In genomic region chr16:27929818-27930217, GRCh38 we compare ENCODE assay signal across 31 cellular contexts.
"Had no signal": no experiment of that assay in that cellular context is flagged by ENCODE, and none has a peak within 500 bp of the region (broad histone marks: within the 10 kb centered on the region; RNA-seq: fewer than 3 reads in every experiment).

No MANE protein-coding gene starts in this region.

- H3K4me1 ChIP-seq: esophagus muscularis mucosa, foreskin keratinocyte, heart left ventricle, pancreas, psoas muscle, sigmoid colon had no signal

- H3K36me3 ChIP-seq: brain microvascular endothelial cell, esophagus muscularis mucosa, heart left ventricle, pancreas, sigmoid colon had no signal

- H3K27ac ChIP-seq: brain microvascular endothelial cell, esophagus muscularis mucosa, foreskin keratinocyte, heart left ventricle, pancreas, psoas muscle, sigmoid colon had no signal

- DNase-seq: activated CD4-positive, alpha-beta T cell treated with anti-CD3 and anti-CD28 coated beads, Interleukin-2, amount 50 U/mL, for 1 hour; activated CD8-positive, alpha-beta T cell treated with anti-CD3 and anti-CD28 coated beads for 36 hours; activated gamma-delta T cell treated with Interleukin-2 at 50 U/mL for 16 hours; activated naive CD4-positive, alpha-beta T cell treated with anti-CD3 and anti-CD28 coated beads, Interleukin-2, amount 50 U/mL, for 16 hours; activated T-cell treated with anti-CD3 and anti-CD28 coated beads, Interleukin-2, amount 50 U/mL, for 4 hours; amniotic stem cell; brain microvascular endothelial cell; endodermal cell; heart left ventricle; hypothalamus; immature natural killer cell; kidney; left colon; midbrain; naive thymus-derived CD4-positive, alpha-beta T cell; nucleus accumbens; pancreas; psoas muscle; sigmoid colon; small intestine; stimulated activated CD4-positive, alpha-beta T cell treated with anti-CD3 and anti-CD28 coated beads, Interleukin-1b, Interleukin-23, amount 100 ng/mL, for 48 hours; stimulated activated CD4-positive, alpha-beta T cell treated with anti-CD3 and anti-CD28 coated beads, Interleukin-4, amount 100 ng/mL, for 4 hours; stimulated activated CD8-positive, alpha-beta memory T cell treated with anti-CD3 and anti-CD28 coated beads, Interleukin-4, amount 100 ng/mL, for 48 hours; stimulated activated naive CD8-positive, alpha-beta T cell treated with anti-CD3 and anti-CD28 coated beads, Interleukin-15, amount 100 ng/mL, for 72 hours; substantia nigra; T1000 had no signal

- H3K27me3 ChIP-seq: brain microvascular endothelial cell, foreskin keratinocyte, pancreas had no signal

- H3K9me3 ChIP-seq: pancreas, psoas muscle had no signal

- ATAC-seq: activated CD8-positive, alpha-beta T cell treated with anti-CD3 and anti-CD28 coated beads for 36 hours; activated T-cell treated with anti-CD3 and anti-CD28 coated beads, Interleukin-2, amount 50 U/mL, for 4 hours; activated T-helper 17 cell treated with anti-CD3 and anti-CD28 coated beads, Interleukin-2, amount 50 U/mL, for 72 hours; foreskin keratinocyte; heart left ventricle; left colon; naive thymus-derived CD4-positive, alpha-beta T cell; pancreas; psoas muscle; stimulated activated memory B cell treated with anti-CD40 and anti-IgM and Interleukin-4, amounts not matched to agents 10 μg/mL and 1 μg/mL and 100 μg/mL, for 72 hours; stimulated activated naive CD8-positive, alpha-beta T cell treated with anti-CD3 and anti-CD28 coated beads, Interleukin-15, amount 100 ng/mL, for 72 hours; WTC11 had no signal

- H3K4me3 ChIP-seq: esophagus muscularis mucosa, heart left ventricle, pancreas, psoas muscle, sigmoid colon had no signal
